1 cellular context compared by ENCODE assay signal in the genomic region with DNA sequence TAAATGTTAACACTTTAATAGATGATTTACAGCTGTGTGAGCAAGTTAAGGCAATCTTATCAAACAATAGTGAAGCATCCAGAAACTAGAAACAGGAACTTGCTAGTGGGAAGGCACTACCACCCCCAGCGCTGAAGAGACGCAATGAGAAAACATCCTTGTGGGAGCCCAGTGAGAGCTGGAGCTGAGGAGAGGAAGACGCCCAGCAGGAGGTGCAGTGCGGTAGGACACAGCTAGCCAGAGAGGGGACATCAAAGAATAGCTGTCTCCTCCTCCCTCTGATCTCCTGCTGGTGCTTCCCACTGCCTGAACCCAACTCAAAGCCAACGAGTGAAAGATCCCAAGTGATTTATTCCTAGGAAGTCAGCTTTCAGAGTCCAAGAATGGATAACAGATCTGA.
TF ChIP-seq lines count a peak whose summit lies in the region.

No MANE protein-coding gene starts in this region.

TF ChIP-seq in WTC11, 78 proteins besides CTCF, POLR2A, EP300 and RAD21 (continued from another document):
- peak; percentile 55; the same call in 1 of the 2 replicates for TF ChIP-seq ETV6 (CRISPR knock-in tag; IDR thresholded peaks at IDR 0.05)
- TF ChIP-seq ZNF423 (CRISPR knock-in tag; IDR thresholded peaks at IDR 0.05) = peak; percentile 84
